9 cellular contexts compared by ENCODE assay signal in genomic region chr3:160129459-160130061, GRCh38.
A peak's percentile ranks its signal among the peaks of the same experiment; 100 is the strongest.
DNase-seq lines count a peak whose midpoint lies in the region; ATAC-seq and TF ChIP-seq lines count a peak whose summit lies in the region.
"Had no signal": no experiment of that assay in that cellular context is flagged by ENCODE, and none has a peak within 500 bp of the region (broad histone marks: within the 10 kb centered on the region; RNA-seq: fewer than 3 reads in every experiment).

No MANE protein-coding gene starts in this region.

- no peaks in the 10 kb centered on the region for H3K36me3 Mint-ChIP-seq in CD8-positive, alpha-beta T cell
- H3K36me3 Mint-ChIP-seq in activated naive CD8-positive, alpha-beta T cell treated with anti-CD3 and anti-CD28 coated beads, Interleukin-2, amount 50 U/mL, for 24 hours (ENCODE audit: low read depth), result no peaks in the 10 kb centered on the region
- H3K36me3 Mint-ChIP-seq: memory B cell had no signal

- H3K4me1 ChIP-seq in SK-N-SH (ENCODE audit: control insufficient read depth in 1 of 2, insufficient read depth in 2 of 2, low read depth in 1 of 2, low read length in 1 of 2), result peaks cover 3 to 30% of the 10 kb centered on the region in 2 experiments; a peak in 3 of 4 replicates
- no peaks in the 10 kb centered on the region for H3K4me1 ChIP-seq in CD8-positive, alpha-beta T cell (ENCODE audit: insufficient read depth, low read length)

- 7% methylated on average over 4 of the region's 4 CpGs for WGBS in SK-N-SH (ENCODE audit: low lambda C conversion rate)

- H3F3A ChIP-seq in SK-N-SH (replicated peaks; ENCODE audit: insufficient read depth), result peaks cover 27% of the 10 kb centered on the region

- TF ChIP-seq POLR2A in GM18505 (IDR thresholded peaks at IDR 0.05; ENCODE audit: borderline replicate concordance, extremely low read depth, insufficient read depth, insufficient read length), result no peak

- H4K20me1 ChIP-seq in SK-N-SH (ENCODE audit: insufficient read depth), result no peaks in the 10 kb centered on the region

- H3K9me2 ChIP-seq in SK-N-SH, result no peaks in the 10 kb centered on the region

- no peak for TF ChIP-seq CTCF in SK-N-SH (IDR thresholded peaks at IDR 0.05)
- no peak for TF ChIP-seq CTCF in CD8-positive, alpha-beta T cell (IDR thresholded peaks at IDR 0.05)

- no peak overlapping the region for H3K27ac Mint-ChIP-seq in CD8-positive, alpha-beta T cell
- no peak overlapping the region for H3K27ac Mint-ChIP-seq in activated naive CD8-positive, alpha-beta T cell treated with anti-CD3 and anti-CD28 coated beads, Interleukin-2, amount 50 U/mL, for 24 hours
- H3K27ac Mint-ChIP-seq: memory B cell had no signal

- intact Hi-C loops in posterior cingulate gyrus (cut with DNase I), result no loop called here
- intact Hi-C loops in CD8-positive, alpha-beta T cell (cut with DNase I, micrococcal nuclease), result no loop called here

- no peaks in the 10 kb centered on the region for H3K79me2 ChIP-seq in SK-N-SH (ENCODE audit: insufficient read depth)

- no peak overlapping the region for H2AFZ ChIP-seq in SK-N-SH (ENCODE audit: low read depth)

- H3K4me2 ChIP-seq in SK-N-SH, result peak overlapping the region; percentile 43; the same call in 1 of the 2 replicates

- no peaks in the 10 kb centered on the region for H3K9me3 Mint-ChIP-seq in CD8-positive, alpha-beta T cell
- H3K9me3 Mint-ChIP-seq in activated naive CD8-positive, alpha-beta T cell treated with anti-CD3 and anti-CD28 coated beads, Interleukin-2, amount 50 U/mL, for 24 hours, result no peaks in the 10 kb centered on the region
- H3K9me3 Mint-ChIP-seq: memory B cell had no signal

- no peaks in the 10 kb centered on the region for H3K36me3 ChIP-seq in SK-N-SH (replicated peaks in 1 of 2; ENCODE audit: control insufficient read depth in 1 of 2, insufficient read depth in 2 of 2, low read length in 1 of 2)
- H3K36me3 ChIP-seq in CD8-positive, alpha-beta T cell (ENCODE audit: insufficient read depth, low read length), result no peaks in the 10 kb centered on the region

- H3K9me3 ChIP-seq in SK-N-SH, result no peaks in the 10 kb centered on the region
- no peaks in the 10 kb centered on the region for H3K9me3 ChIP-seq in CD8-positive, alpha-beta T cell (ENCODE audit: low read length)

- CTCF ChIA-PET in SK-N-SH (lab: Yijun Ruan, JAX), result interaction anchor here (1.5 kb wide), 1 partner anchor 141 kb away, joined by 3 read pairs; the partner anchor contains the start of gene IL12A
- CTCF ChIA-PET in CD8-positive, alpha-beta T cell (lab: Charles Lee), result no interaction called here

- H3K4me3 ChIP-seq in SK-N-SH (ENCODE audit: low read depth in 2 of 2, low read length in 1 of 2), result peak overlapping the region; percentile 10 to 31; a peak in 2 of 4 replicates
- H3K4me3 ChIP-seq in CD8-positive, alpha-beta T cell (ENCODE audit: low read depth, low read length), result no peak overlapping the region

- no peak for TF ChIP-seq RAD21 in SK-N-SH (IDR thresholded peaks at IDR 0.05; ENCODE audit: low read length)

- POLR2A ChIA-PET in SK-N-SH (lab: Yijun Ruan, JAX), result no interaction called here
- POLR2A ChIA-PET in CD8-positive, alpha-beta T cell (lab: Charles Lee), result no interaction called here

- TF ChIP-seq EP300 in SK-N-SH (IDR thresholded peaks at IDR 0.05; ENCODE audit: borderline replicate concordance in 1 of 2, low read depth in 1 of 2, low read length in 1 of 2), result peak in 1 of 2 experiments; percentile 93; a peak in 2 of 4 replicates

- no peaks in the 10 kb centered on the region for H3K27me3 ChIP-seq in SK-N-SH (ENCODE audit: insufficient read depth)
- no peaks in the 10 kb centered on the region for H3K27me3 ChIP-seq in CD8-positive, alpha-beta T cell (ENCODE audit: insufficient read depth, low read length)

- H3K27ac ChIP-seq in SK-N-SH (ENCODE audit: low read depth in 2 of 2, low read length in 1 of 2), result peak overlapping the region; percentile 77 to 83
- H3K27ac ChIP-seq in CD8-positive, alpha-beta T cell (ENCODE audit: low read depth, low read length), result no peak overlapping the region

- peaks cover 5% of the 10 kb centered on the region for H3K27me3 Mint-ChIP-seq in CD8-positive, alpha-beta T cell (ENCODE audit: low read depth)
- H3K27me3 Mint-ChIP-seq in activated naive CD8-positive, alpha-beta T cell treated with anti-CD3 and anti-CD28 coated beads, Interleukin-2, amount 50 U/mL, for 24 hours, result peaks cover 5% of the 10 kb centered on the region
- H3K27me3 Mint-ChIP-seq: memory B cell had no signal

- peak overlapping the region; percentile 8; the same call in 1 of the 2 replicates for H3K9ac ChIP-seq in SK-N-SH

- peak; percentile 69 for ATAC-seq in GM18505 (IDR thresholded peaks at IDR 0.05; ENCODE audit: unreplicated experiment)
- peak; percentile 50 for ATAC-seq in HG03064 (IDR thresholded peaks at IDR 0.05; ENCODE audit: low read depth, unreplicated experiment)
- no peak for ATAC-seq in CD8-positive, alpha-beta T cell
- no peak for ATAC-seq in activated naive CD8-positive, alpha-beta T cell treated with anti-CD3 and anti-CD28 coated beads, Interleukin-2, amount 50 U/mL, for 24 hours

- H3K4me1 Mint-ChIP-seq in CD8-positive, alpha-beta T cell (ENCODE audit: low read depth), result no peaks in the 10 kb centered on the region
- no peaks in the 10 kb centered on the region for H3K4me1 Mint-ChIP-seq in activated naive CD8-positive, alpha-beta T cell treated with anti-CD3 and anti-CD28 coated beads, Interleukin-2, amount 50 U/mL, for 24 hours

- H3K4me3 Mint-ChIP-seq in CD8-positive, alpha-beta T cell, result no peak overlapping the region
- H3K4me3 Mint-ChIP-seq in activated naive CD8-positive, alpha-beta T cell treated with anti-CD3 and anti-CD28 coated beads, Interleukin-2, amount 50 U/mL, for 24 hours, result no peak overlapping the region
- H3K4me3 Mint-ChIP-seq: memory B cell had no signal

- DNase-seq in SK-N-SH (no peak), kidney glomerular epithelial cell (lab: John Stamatoyannopoulos, UW) (peak; percentile 89), NCI-H345 (lab: John Stamatoyannopoulos, UW) (no peak), posterior cingulate gyrus (no peak)
- DNase-seq in CD8-positive, alpha-beta T cell, result no peak
- no peak for DNase-seq in activated naive CD8-positive, alpha-beta T cell treated with anti-CD3 and anti-CD28 coated beads, Interleukin-2, amount 50 U/mL, for 24 hours

TF ChIP-seq in SK-N-SH, 30 proteins besides CTCF, POLR2A, EP300 and RAD21 (continues in another document):
- TF ChIP-seq JUND (IDR thresholded peaks at IDR 0.05) (peak; percentile 94), MAX (IDR thresholded peaks at IDR 0.05; ENCODE audit: low read depth) (peak; percentile 40; the same call in 1 of the 2 replicates), MXI1 (IDR thresholded peaks at IDR 0.05; ENCODE audit: low read depth, low read length) (no peak), GABPA (IDR thresholded peaks at IDR 0.05; ENCODE audit: low read depth) (peak; percentile 54), REST (IDR thresholded peaks at IDR 0.05; ENCODE audit: low read depth, low read length) (0 out of 2 replicates have a peak, but pooled peaks have one; percentile 15), ZBTB33 (IDR thresholded peaks at IDR 0.05; ENCODE audit: borderline replicate concordance, low read depth) (peak; percentile 26; the same call in 1 of the 2 replicates), TCF12 (IDR thresholded peaks at IDR 0.05) (peak; percentile 96), TEAD4 (IDR thresholded peaks at IDR 0.05; ENCODE audit: borderline replicate concordance, insufficient read depth) (peak; percentile 74; the same call in 1 of the 2 replicates), SIN3A (IDR thresholded peaks at IDR 0.05; ENCODE audit: borderline replicate concordance, low read depth, low read length) (peak; percentile 46; the same call in 1 of the 2 replicates)

Comparison
In these comparisons a context has a peak if more than half of its experiments do, and no peak if none do; other contexts are left out.
1. ATAC-seq: peak in GM18505 (single experiment) and HG03064 (single experiment); none in CD8-positive, alpha-beta T cell (single experiment) and activated naive CD8-positive, alpha-beta T cell treated with anti-CD3 and anti-CD28 coated beads, Interleukin-2, amount 50 U/mL, for 24 hours (single experiment).